In the genomic region with DNA sequence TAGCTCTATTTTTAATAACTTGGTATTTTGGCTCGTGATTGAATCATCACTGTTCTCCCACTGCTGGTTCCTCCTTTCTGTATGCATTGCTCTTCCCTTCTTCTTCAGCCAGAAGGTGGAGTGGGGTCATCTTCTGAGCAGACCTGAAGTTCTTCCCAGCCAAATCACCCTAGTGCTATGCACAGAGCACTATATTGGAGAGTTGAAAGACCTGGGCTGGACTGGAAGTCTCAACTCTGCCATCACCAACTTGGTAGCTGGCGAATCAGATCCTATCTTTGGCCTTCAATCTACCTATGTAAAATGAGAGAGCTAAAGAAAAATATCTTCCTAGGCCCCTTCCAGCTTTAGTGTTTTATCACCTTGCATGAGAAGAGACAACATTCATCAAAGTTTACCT, we compare ENCODE assay signal across 21 cellular contexts. TPM values are rescaled to one million over a fixed set of nuclear protein-coding genes. Genes with fewer than 3 reads are reported as not detected.
DNase-seq lines count a peak whose midpoint lies in the region; ATAC-seq and TF ChIP-seq lines count a peak whose summit lies in the region.
"Had no signal": no experiment of that assay in that cellular context is flagged by ENCODE, and none has a peak within 500 bp of the region (broad histone marks: within the 10 kb centered on the region; RNA-seq: fewer than 3 reads in every experiment).

No MANE protein-coding gene starts in this region.

- CTCF ChIA-PET in CD4-positive, alpha-beta T cell (lab: Charles Lee) = no interaction called here
- CTCF ChIA-PET in CD8-positive, alpha-beta T cell (lab: Charles Lee) = no interaction called here

- peak overlapping the region; percentile 50 for H3K27ac Mint-ChIP-seq in CD4-positive, alpha-beta T cell
- peak overlapping the region in 2 of 3 experiments; percentile 34 to 47 for H3K27ac Mint-ChIP-seq in nephron
- no peak overlapping the region for H3K27ac Mint-ChIP-seq in CD8-positive, alpha-beta T cell
- H3K27ac Mint-ChIP-seq: CD8-positive, alpha-beta memory T cell; T-helper 1 cell treated with Interleukin-12 subunit alpha and Interleukin-12 subunit beta and Interleukin-4 antibody, amounts not matched to agents 30 μg/mL and 1 μg/mL, for 36 hours had no signal

- POLR2A ChIA-PET in CD4-positive, alpha-beta T cell (lab: Charles Lee) = no interaction called here
- POLR2A ChIA-PET in CD8-positive, alpha-beta T cell (lab: Charles Lee) = no interaction called here

- H3K4me1 Mint-ChIP-seq in CD4-positive, alpha-beta T cell (ENCODE audit: low read depth) = peaks cover 28% of the 10 kb centered on the region
- H3K4me1 Mint-ChIP-seq in nephron = peaks cover 42% of the 10 kb centered on the region
- peaks cover 14% of the 10 kb centered on the region for H3K4me1 Mint-ChIP-seq in CD8-positive, alpha-beta T cell (ENCODE audit: low read depth)

- DNase-seq in CD4-positive, alpha-beta T cell = no peak
- DNase-seq in Jurkat, Clone E6-1 (ENCODE audit: low read depth, low spot score) = peak; percentile 4
- DNase-seq in SKM-1 treated with dmso at 0.1 percent for 144 hours (lab: John Stamatoyannopoulos, UW; ENCODE audit: unreplicated experiment) = peak; percentile 24
- DNase-seq in NCI-H2029 treated with DMSO at 0.1 percent for 48 hours (lab: John Stamatoyannopoulos, UW) = no peak
- DNase-seq in left ventricle myocardium inferior = no peak
- no peak for DNase-seq in COLO668 (lab: John Stamatoyannopoulos, UW; ENCODE audit: unreplicated experiment)
- DNase-seq in CD8-positive, alpha-beta T cell = no peak
- DNase-seq: CD8-positive, alpha-beta memory T cell; DMS 273 treated with DMSO at 0.1 percent for 48 hours; HCEC 1CT; MG63; NCI-H1436 treated with DMSO at 0.1 percent for 48 hours; NCI-H2107; NCI-H345 had no signal

- H3K4me1 ChIP-seq in left ventricle myocardium inferior = peaks cover 5% of the 10 kb centered on the region
- peaks cover 14% of the 10 kb centered on the region for H3K4me1 ChIP-seq in CD8-positive, alpha-beta T cell (ENCODE audit: insufficient read depth, low read length)

- no peaks in the 10 kb centered on the region for H3K9me3 Mint-ChIP-seq in CD4-positive, alpha-beta T cell
- peaks cover 19% of the 10 kb centered on the region for H3K9me3 Mint-ChIP-seq in nephron
- H3K9me3 Mint-ChIP-seq in CD8-positive, alpha-beta T cell = peaks cover 2% of the 10 kb centered on the region
- H3K9me3 Mint-ChIP-seq: T-helper 1 cell treated with Interleukin-12 subunit alpha and Interleukin-12 subunit beta and Interleukin-4 antibody, amounts not matched to agents 30 μg/mL and 1 μg/mL, for 36 hours had no signal

- H3K27ac ChIP-seq in CD4-positive, alpha-beta T cell (ENCODE audit: low read depth, low read length) = no peak overlapping the region
- no peak overlapping the region for H3K27ac ChIP-seq in left ventricle myocardium inferior (replicated peaks)
- H3K27ac ChIP-seq in CD8-positive, alpha-beta T cell (ENCODE audit: low read depth, low read length) = no peak overlapping the region
- H3K27ac ChIP-seq: PC-9, SK-N-MC had no signal

- H3K4me3 ChIP-seq in Jurkat, Clone E6-1 (ENCODE audit: low read length) = no peak overlapping the region
- H3K4me3 ChIP-seq in left ventricle myocardium inferior = no peak overlapping the region
- H3K4me3 ChIP-seq in CD8-positive, alpha-beta T cell (ENCODE audit: low read depth, low read length) = no peak overlapping the region
- H3K4me3 ChIP-seq: MG63, PC-9, SK-N-MC had no signal

- no peak overlapping the region for H3K4me3 Mint-ChIP-seq in CD4-positive, alpha-beta T cell
- no peak overlapping the region for H3K4me3 Mint-ChIP-seq in nephron
- no peak overlapping the region for H3K4me3 Mint-ChIP-seq in CD8-positive, alpha-beta T cell
- H3K4me3 Mint-ChIP-seq: CD8-positive, alpha-beta memory T cell; T-helper 1 cell treated with Interleukin-12 subunit alpha and Interleukin-12 subunit beta and Interleukin-4 antibody, amounts not matched to agents 30 μg/mL and 1 μg/mL, for 36 hours had no signal

- H3K27me3 ChIP-seq in CD4-positive, alpha-beta T cell (ENCODE audit: control insufficient read depth, insufficient read depth, low read length) = no peaks in the 10 kb centered on the region
- H3K27me3 ChIP-seq in left ventricle myocardium inferior (ENCODE audit: low read depth) = no peaks in the 10 kb centered on the region
- H3K27me3 ChIP-seq in CD8-positive, alpha-beta T cell (ENCODE audit: insufficient read depth, low read length) = no peaks in the 10 kb centered on the region
- H3K27me3 ChIP-seq: MG63 had no signal

- H3K9me3 ChIP-seq in CD4-positive, alpha-beta T cell (ENCODE audit: control insufficient read depth, low read length) = no peaks in the 10 kb centered on the region
- H3K9me3 ChIP-seq in left ventricle myocardium inferior (replicated peaks) = peaks cover 14% of the 10 kb centered on the region
- no peaks in the 10 kb centered on the region for H3K9me3 ChIP-seq in CD8-positive, alpha-beta T cell (ENCODE audit: low read length)
- H3K9me3 ChIP-seq: MG63 had no signal

- H3K27me3 Mint-ChIP-seq in CD4-positive, alpha-beta T cell = peaks cover 7% of the 10 kb centered on the region
- H3K27me3 Mint-ChIP-seq in nephron (ENCODE audit: low read depth) = no peaks in the 10 kb centered on the region
- H3K27me3 Mint-ChIP-seq in CD8-positive, alpha-beta T cell (ENCODE audit: low read depth) = peaks cover 15% of the 10 kb centered on the region

- H3K36me3 Mint-ChIP-seq in CD4-positive, alpha-beta T cell (ENCODE audit: low read depth) = no peaks in the 10 kb centered on the region
- peaks cover 4% of the 10 kb centered on the region for H3K36me3 Mint-ChIP-seq in nephron (ENCODE audit: low read depth)
- H3K36me3 Mint-ChIP-seq in CD8-positive, alpha-beta T cell = no peaks in the 10 kb centered on the region
- H3K36me3 Mint-ChIP-seq: CD8-positive, alpha-beta memory T cell had no signal

- no peak for ATAC-seq in CD4-positive, alpha-beta T cell (ENCODE audit: poor library complexity)
- ATAC-seq in CD8-positive, alpha-beta T cell = no peak

- no peak for TF ChIP-seq CTCF in CD4-positive, alpha-beta T cell (IDR thresholded peaks at IDR 0.05)
- TF ChIP-seq CTCF in nephron (IDR thresholded peaks at IDR 0.05; ENCODE audit: unreplicated experiment in 3 of 3) (no peak), left ventricle myocardium inferior (IDR thresholded peaks at IDR 0.05; ENCODE audit: borderline replicate concordance) (no peak)
- no peak for TF ChIP-seq CTCF in CD8-positive, alpha-beta T cell (IDR thresholded peaks at IDR 0.05)

- no peaks in the 10 kb centered on the region for H3K36me3 ChIP-seq in left ventricle myocardium inferior
- H3K36me3 ChIP-seq in CD8-positive, alpha-beta T cell (ENCODE audit: insufficient read depth, low read length) = no peaks in the 10 kb centered on the region
- H3K36me3 ChIP-seq: MG63 had no signal

- intact Hi-C loops in CD4-positive, alpha-beta T cell (cut with DNase I, micrococcal nuclease) = no loop called here
- intact Hi-C loops in left ventricle myocardium inferior (cut with micrococcal nuclease) = no loop called here
- intact Hi-C loops in CD8-positive, alpha-beta T cell (cut with DNase I, micrococcal nuclease) = no loop called here

RNA-seq across cellular contexts. Expression of a gene that starts 54.2 kb away (rescaled TPM):
- total RNA-seq in CD4-positive, alpha-beta T cell = not detected
- polyA plus RNA-seq in Jurkat, Clone E6-1 (2012; ENCODE audit: insufficient read depth, insufficient read length) = not detected
- total RNA-seq in left ventricle myocardium inferior = 0.25 TPM
- total RNA-seq in CD8-positive, alpha-beta T cell = not detected
- total RNA-seq: A673, Daoy, HT-29, PC-9 had no signal
- polyA plus RNA-seq: CD8-positive, alpha-beta memory T cell had no signal

Comparison
In these comparisons a context has a peak if more than half of its experiments do, and no peak if none do; other contexts are left out.
1. DNase-seq: peak in Jurkat, Clone E6-1 (single experiment) and SKM-1 treated with dmso at 0.1 percent for 144 hours (single experiment); none in CD4-positive, alpha-beta T cell (0 of 10), NCI-H2029 treated with DMSO at 0.1 percent for 48 hours (single experiment), left ventricle myocardium inferior (single experiment), COLO668 (single experiment) and CD8-positive, alpha-beta T cell (0 of 7).